In the genomic region with DNA sequence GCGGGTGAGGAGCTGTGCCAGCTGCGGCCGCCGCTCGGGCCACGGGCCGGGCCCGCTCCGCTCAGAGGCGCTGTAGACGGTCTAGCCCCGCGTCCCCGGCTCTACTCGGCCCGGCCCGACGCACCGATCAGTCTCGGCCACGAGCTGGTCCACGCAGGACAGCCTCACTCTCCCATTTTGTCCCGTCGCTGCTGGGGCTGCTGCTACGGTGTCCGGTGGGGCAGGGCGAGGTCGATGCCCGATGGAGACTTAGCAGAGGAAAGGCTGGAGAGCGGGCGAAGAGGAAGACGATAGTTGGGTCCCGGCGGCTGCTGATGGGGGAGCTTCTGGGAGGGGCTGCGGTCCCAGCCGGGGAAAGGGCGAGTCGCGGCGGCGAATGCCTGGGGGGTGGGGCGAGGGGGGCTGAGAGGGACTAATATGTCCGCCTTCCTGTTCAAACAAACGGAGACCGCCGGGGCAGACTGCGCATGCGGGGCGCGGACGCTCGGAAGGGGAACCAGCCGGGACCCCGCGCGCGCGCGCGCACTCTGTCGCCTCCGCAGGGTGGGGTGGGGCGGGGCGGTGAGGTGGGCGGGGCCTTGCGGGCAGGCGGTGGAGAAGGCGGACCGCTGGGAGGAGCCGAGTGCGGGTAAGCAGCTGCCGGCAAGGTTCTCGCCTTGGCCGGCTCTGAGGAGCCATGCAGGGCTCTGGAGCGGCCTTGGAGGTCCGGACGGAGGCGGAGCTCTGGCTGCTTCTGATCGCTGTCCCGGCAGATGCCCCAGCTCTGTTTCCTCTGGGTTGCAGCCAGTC, we compare ENCODE assay signal across 8 cellular contexts. TPM values are rescaled to one million over a fixed set of nuclear protein-coding genes. Genes with fewer than 3 reads are reported as not detected.
DNase-seq lines count a peak whose midpoint lies in the region; ATAC-seq and TF ChIP-seq lines count a peak whose summit lies in the region.

A gene (minus strand): TSS at position 463 of the 789 bp plus-strand sequence. CDS start 903 bp downstream, outside the sequence.

- no peaks in the 10 kb centered on the region for H3K27me3 ChIP-seq in lung (ENCODE audit: control insufficient read depth, insufficient read depth)

- no peaks in the 10 kb centered on the region for H3K9me3 ChIP-seq in lung (ENCODE audit: control insufficient read depth in 2 of 2, insufficient read depth in 1 of 2, low read length in 1 of 2)

- TF ChIP-seq CTCF in lung (IDR thresholded peaks at IDR 0.05; ENCODE audit: control extremely low read depth, extremely low read depth), result no peak

- ATAC-seq in GM21360 (IDR thresholded peaks at IDR 0.05; ENCODE audit: unreplicated experiment), result peak; percentile 91
- peak; percentile 96 for ATAC-seq in lung (ENCODE audit: insufficient read depth, low FRiP score)

- peaks cover 4 to 18% of the 10 kb centered on the region in 2 donors for H3K4me1 ChIP-seq in lung (ENCODE audit: control insufficient read depth in 2 of 2, insufficient read depth in 2 of 2, low read length in 2 of 2)

- peak within 1 kb of the TSS; percentile 93 for H3K4me3 ChIP-seq in lung

- no peaks in the 10 kb centered on the region for H3K36me3 ChIP-seq in lung (ENCODE audit: control insufficient read depth in 2 of 2, insufficient read depth in 2 of 2, low read length in 2 of 2)

- peak; percentile 92 for DNase-seq in COLO829 (ENCODE audit: low spot score)
- peak; percentile 89 for DNase-seq in HT-29 (ENCODE audit: low spot score)
- peak; percentile 97 for DNase-seq in NK-92 treated with Interleukin-12 subunit alpha and Interleukin-12 subunit beta, amount 100 ng/mL, for 24 hours (lab: John Stamatoyannopoulos, UW)
- peak; percentile 99 for DNase-seq in activated CD8-positive, alpha-beta memory T cell treated with anti-CD3 and anti-CD28 coated beads for 24 hours
- peak; percentile 98 for DNase-seq in effector CD4-positive, alpha-beta T cell
- peak; percentile 99 for DNase-seq in lung (ENCODE audit: low spot score)
- peak; percentile 94 to 99 (median 98) for DNase-seq in stimulated activated CD4-positive, alpha-beta T cell treated with anti-CD3 and anti-CD28 coated beads, TNF-alpha, amount 100 ng/mL, for 24 hours (ENCODE audit: low read depth in 3 of 3)

- 0 to 1% methylated on average over 61 to 80 of the region's 80 CpGs for WGBS in lung, 2 donors

- peak within 1 kb of the TSS; percentile 96 to 100 for H3K27ac ChIP-seq in lung (ENCODE audit: low read depth in 1 of 2, low read length in 1 of 2)

RNA-seq across cellular contexts. Expression of the gene that starts here (rescaled TPM):
- total RNA-seq in HT-29 (2014; rRNA removed; shearing (Covaris generic)), result 7.1 and 10.4 TPM in 2 replicates
- total RNA-seq in lung, result 100 to 1,000 TPM in 1 of 2 donors, 10 to 100 TPM in 1; 49.7 to 115 TPM
- 10 to 100 TPM; 13.4 to 22.0 TPM for polyA plus RNA-seq in lung

Comparison
In these comparisons a context has a peak if more than half of its experiments do, and no peak if none do; other contexts are left out.
1. Peak in every context shown above with its lines: DNase-seq, ATAC-seq, H3K4me3 ChIP-seq and H3K27ac ChIP-seq.